5 cellular contexts compared by ENCODE assay signal in genomic region chr19:3421656-3422055, GRCh38. TPM values are rescaled to one million over a fixed set of nuclear protein-coding genes. Genes with fewer than 3 reads are reported as not detected.
"Had no signal": no experiment of that assay in that cellular context is flagged by ENCODE, and none has a peak within 500 bp of the region (broad histone marks: within the 10 kb centered on the region; RNA-seq: fewer than 3 reads in every experiment).

No MANE protein-coding gene starts in this region.

RNA-seq across cellular contexts. Expression of gene SMIM24, which starts 58.7 kb away (rescaled TPM):
- total RNA-seq: MCF 10A, Right ventricle myocardium superior, RPMI7951, SJSA1 had no signal
- polyA plus RNA-seq: IgD-negative memory B cell had no signal
